Comparison of ENCODE assay signal across 8 cellular contexts in genomic region chr9:94084314-94084713, GRCh38. TPM values are rescaled to one million over a fixed set of nuclear protein-coding genes. Genes with fewer than 3 reads are reported as not detected.
DNase-seq lines count a peak whose midpoint lies in the region; ATAC-seq, FAIRE-seq and TF ChIP-seq lines count a peak whose summit lies in the region.

Gene PTPDC1 (plus strand): TSS chr9:94084464. CDS start chr9:94084531, 67 bp downstream.

- no peaks in the 10 kb centered on the region for H3K4me1 ChIP-seq in breast epithelium

- TF ChIP-seq POLR2A in breast epithelium (IDR thresholded peaks at IDR 0.05) = no peak

- H3K27me3 Mint-ChIP-seq in activated T-cell treated with anti-CD3 and anti-CD28 coated beads, Interleukin-2, amount 50 U/mL, for 4 hours (ENCODE audit: low read depth) = no peaks in the 10 kb centered on the region

- no peak for FAIRE-seq in urothelium cell line (lab: Jason Lieb, UNC)

- no peaks in the 10 kb centered on the region for H3K9me3 Mint-ChIP-seq in activated T-cell treated with anti-CD3 and anti-CD28 coated beads, Interleukin-2, amount 50 U/mL, for 4 hours

- no peaks in the 10 kb centered on the region for H3K36me3 ChIP-seq in breast epithelium

- DNase-seq in activated T-cell treated with anti-CD3 and anti-CD28 coated beads, Interleukin-2, amount 50 U/mL, for 4 hours = no peak
- DNase-seq in activated T-cell treated with anti-CD3 and anti-CD28 coated beads for 4 hours = no peak
- no peak for DNase-seq in breast epithelium (ENCODE audit: low spot score in 2 of 2)
- DNase-seq in iPS-NIHi7 (ENCODE audit: extremely low spot score) = peak; percentile 75
- DNase-seq in urothelium cell line (ENCODE audit: low spot score) = peak; percentile 18
- DNase-seq in activated CD4-positive, alpha-beta T cell treated with anti-CD3 and anti-CD28 coated beads for 48 hours = no peak

- intact Hi-C loops in breast epithelium (cut with DNase I; ENCODE audit: low total_unique reads) = no loop called here

- H3K36me3 Mint-ChIP-seq in activated T-cell treated with anti-CD3 and anti-CD28 coated beads, Interleukin-2, amount 50 U/mL, for 4 hours (ENCODE audit: insufficient read depth) = peaks cover 9% of the 10 kb centered on the region

- TF ChIP-seq CTCF in breast epithelium (IDR thresholded peaks at IDR 0.05) = no peak

- H3K4me3 ChIP-seq in breast epithelium = peak within 1 kb of the TSS in 1 of 3 donors; percentile 7

- no peaks in the 10 kb centered on the region for H3K4me1 Mint-ChIP-seq in activated T-cell treated with anti-CD3 and anti-CD28 coated beads, Interleukin-2, amount 50 U/mL, for 4 hours (ENCODE audit: low read depth)

- H3K4me3 Mint-ChIP-seq in activated T-cell treated with anti-CD3 and anti-CD28 coated beads, Interleukin-2, amount 50 U/mL, for 4 hours = peak within 1 kb of the TSS; percentile 42

- no peaks in the 10 kb centered on the region for H3K9me3 ChIP-seq in breast epithelium

- H3K27ac ChIP-seq in breast epithelium = no peak within 1 kb of the TSS

- no peak for ATAC-seq in activated T-cell treated with anti-CD3 and anti-CD28 coated beads, Interleukin-2, amount 50 U/mL, for 4 hours
- no peak for ATAC-seq in activated CD4-positive, CD25-positive, alpha-beta regulatory T cell treated with anti-CD3 and anti-CD28 coated beads, Interleukin-2, amount 50 U/mL, for 24 hours
- no peak for ATAC-seq in GM21367 (IDR thresholded peaks at IDR 0.05; ENCODE audit: unreplicated experiment)

- no peaks in the 10 kb centered on the region for H3K27me3 ChIP-seq in breast epithelium

RNA-seq across cellular contexts. Expression of gene PTPDC1, which starts in this region (rescaled TPM):
- 1 to 10 TPM; 4.5 to 5.9 (median 4.5) TPM for total RNA-seq in activated T-cell treated with anti-CD3 and anti-CD28 coated beads, Interleukin-2, amount 50 U/mL, for 4 hours
- 10 to 100 TPM; 11.4 to 12.1 (median 12.0) TPM for total RNA-seq in breast epithelium

Comparison
In these comparisons a context has a peak if more than half of its experiments do, and no peak if none do; other contexts are left out.
1. DNase-seq: peak in iPS-NIHi7 (single experiment) and urothelium cell line (single experiment); none in activated T-cell treated with anti-CD3 and anti-CD28 coated beads, Interleukin-2, amount 50 U/mL, for 4 hours (single experiment), activated T-cell treated with anti-CD3 and anti-CD28 coated beads for 4 hours (single experiment), breast epithelium (0 of 2) and activated CD4-positive, alpha-beta T cell treated with anti-CD3 and anti-CD28 coated beads for 48 hours (single experiment).